Comparison of ENCODE assay signal across 26 cellular contexts in the genomic region with DNA sequence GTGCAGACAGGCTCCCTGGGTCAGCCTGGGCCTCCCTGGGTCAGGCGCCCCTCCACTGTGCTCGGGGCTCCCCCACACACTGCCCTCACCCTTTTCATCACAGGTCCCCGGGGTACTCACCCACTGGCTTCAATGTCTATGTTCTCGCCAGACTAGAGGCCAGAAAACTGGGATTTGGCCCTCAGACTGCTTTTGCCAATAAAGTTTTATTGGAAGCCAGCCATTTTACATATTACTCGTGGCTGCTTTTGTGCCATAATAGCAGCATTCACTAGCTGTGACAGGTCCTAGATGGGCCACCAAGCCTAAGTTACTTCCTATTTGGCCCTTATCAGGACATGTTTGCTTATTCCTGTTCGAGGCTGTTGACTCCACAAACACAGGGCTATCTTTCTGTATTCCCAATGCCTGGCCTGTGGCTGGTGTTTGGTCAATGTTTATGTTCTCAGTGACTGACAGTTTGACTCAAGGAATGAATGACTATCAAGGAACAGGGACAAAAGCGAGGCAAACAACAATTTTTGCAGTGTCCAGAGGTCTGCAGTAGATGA.
DNase-seq lines count a peak whose midpoint lies in the region; ATAC-seq, FAIRE-seq and TF ChIP-seq lines count a peak whose summit lies in the region.
"Had no signal": no experiment of that assay in that cellular context is flagged by ENCODE, and none has a peak within 500 bp of the region (broad histone marks: within the 10 kb centered on the region; RNA-seq: fewer than 3 reads in every experiment).

No MANE protein-coding gene starts in this region.

- H3K27ac ChIP-seq in K562 (ENCODE audit: extremely low read depth, low read depth, low read length) (no peak overlapping the region), esophagus muscularis mucosa (replicated peaks in 1 of 4) (no peak overlapping the region), sigmoid colon (no peak overlapping the region)
- H3K27ac ChIP-seq: BLaER1 had no signal

- no peak for ATAC-seq in K562

- H3K36me3 Mint-ChIP-seq in osteocyte (ENCODE audit: unreplicated experiment): no peaks in the 10 kb centered on the region
- H3K36me3 Mint-ChIP-seq: CD14-positive monocyte; CD4-positive, alpha-beta memory T cell; CD4-positive, CD25-positive, alpha-beta regulatory T cell; CD8-positive, alpha-beta memory T cell had no signal

- 1% methylated on average over 7 of the region's 7 CpGs for WGBS in K562 (ENCODE audit: insufficient coverage, low coverage, missing lambda C conversion rate)
- WGBS in esophagus muscularis mucosa: 76% methylated on average over 7 of the region's 7 CpGs
- WGBS in sigmoid colon, 2 donors: 67 to 75% methylated on average over 7 of the region's 7 CpGs

- POLR2A ChIA-PET in K562 (lab: Yijun Ruan, JAX): interaction anchor here (0.7 to 0.9 kb wide), 2 partner anchors 11 to 1499 kb away, joined by 3 read pairs; no protein-coding TSS in a partner anchor

- intact Hi-C loops in K562 (cut with micrococcal nuclease) (no loop called here), esophagus muscularis mucosa (cut with DNase I) (no loop called here), sigmoid colon (cut with DNase I) (no loop called here)

- no peaks in the 10 kb centered on the region for H3K9me1 ChIP-seq in K562 (ENCODE audit: control insufficient read depth, insufficient read depth, low read length)

- TF ChIP-seq EP300 in K562 (IDR thresholded peaks at IDR 0.05; ENCODE audit: low read length) (no peak), esophagus muscularis mucosa (IDR thresholded peaks at IDR 0.05) (no peak), sigmoid colon (IDR thresholded peaks at IDR 0.05) (no peak)

- no peak for FAIRE-seq in K562 (lab: Jason Lieb, UNC)
- FAIRE-seq: A204.1, D721Med, G401.6, GM12892, GM18507 had no signal

- TF ChIP-seq RAD21 in K562 (CRISPR knock-in tag; conservative IDR thresholded peaks at IDR 0.05 in 1 of 2, IDR thresholded peaks at IDR 0.05 in 1 of 2): no peak

- peaks cover 0 to 13% of the 10 kb centered on the region in 2 experiments; a peak in 1 of 5 replicates for H3K27me3 ChIP-seq in K562 (ENCODE audit: control insufficient read depth in 2 of 2, insufficient read depth in 2 of 2, low read length in 2 of 2)
- H3K27me3 ChIP-seq in esophagus muscularis mucosa: no peaks in the 10 kb centered on the region
- H3K27me3 ChIP-seq in sigmoid colon: no peaks in the 10 kb centered on the region
- H3K27me3 ChIP-seq: BE2C, BLaER1 had no signal

- no peak overlapping the region for H3K9ac ChIP-seq in K562 (ENCODE audit: insufficient read depth in 1 of 2, low read depth in 2 of 2, low read length in 2 of 2)
- H3K9ac ChIP-seq: BLaER1 had no signal

- no peak overlapping the region for H3K4me3 Mint-ChIP-seq in osteocyte (ENCODE audit: unreplicated experiment)
- H3K4me3 Mint-ChIP-seq: CD4-positive, alpha-beta memory T cell; CD8-positive, alpha-beta memory T cell had no signal

- H3K4me3 ChIP-seq in LNCaP clone FGC (ENCODE audit: low read depth, low read length) (no peak overlapping the region), K562 (no peak overlapping the region), esophagus muscularis mucosa (no peak overlapping the region), sigmoid colon (no peak overlapping the region)
- H3K4me3 ChIP-seq: BLaER1 had no signal

- H3K27ac Mint-ChIP-seq in osteocyte (ENCODE audit: unreplicated experiment): no peak overlapping the region
- H3K27ac Mint-ChIP-seq: CD4-positive, alpha-beta memory T cell; CD4-positive, CD25-positive, alpha-beta regulatory T cell; CD8-positive, alpha-beta memory T cell had no signal

- no peak overlapping the region for H3K4me2 ChIP-seq in K562 (ENCODE audit: insufficient read depth, low read length)
- H3K4me2 ChIP-seq: BLaER1 had no signal

- no peak for TF ChIP-seq CTCF in LNCaP clone FGC (IDR thresholded peaks at IDR 0.05; ENCODE audit: control insufficient read depth, extremely low read depth, insufficient read depth)
- TF ChIP-seq CTCF in K562 (IDR thresholded peaks at IDR 0.05 in 2 of 3, conservative IDR thresholded peaks at IDR 0.05 in 1 of 3; ENCODE audit: insufficient read depth in 2 of 3, low read depth in 1 of 3, low read length in 3 of 3): no peak
- TF ChIP-seq CTCF in esophagus muscularis mucosa (IDR thresholded peaks at IDR 0.05): no peak
- TF ChIP-seq CTCF in osteocyte (IDR thresholded peaks at IDR 0.05): no peak
- TF ChIP-seq CTCF in sigmoid colon (IDR thresholded peaks at IDR 0.05): no peak

- no peaks in the 10 kb centered on the region for H3K9me3 Mint-ChIP-seq in osteocyte (ENCODE audit: unreplicated experiment)

- BruUV-seq in K562 (replicated peaks; lab: Mats Ljungman, UMichigan): no TSS peak

- no peak overlapping the region for H2AFZ ChIP-seq in K562 (ENCODE audit: low read depth, low read length)

- H3K9me3 ChIP-seq in K562 (replicated peaks; ENCODE audit: control insufficient read depth, insufficient read depth, low read depth, low read length): no peaks in the 10 kb centered on the region
- H3K9me3 ChIP-seq in esophagus muscularis mucosa: no peaks in the 10 kb centered on the region
- no peaks in the 10 kb centered on the region for H3K9me3 ChIP-seq in sigmoid colon
- H3K9me3 ChIP-seq: BE2C, BLaER1, Caco-2 had no signal

- H4K20me1 ChIP-seq in K562 (replicated peaks; ENCODE audit: control insufficient read depth, insufficient read depth, low read length): no peaks in the 10 kb centered on the region
- H4K20me1 ChIP-seq: BLaER1 had no signal

- TF ChIP-seq POLR2A in K562 (conservative IDR thresholded peaks at IDR 0.05): no peak
- TF ChIP-seq POLR2A in esophagus muscularis mucosa (IDR thresholded peaks at IDR 0.05; ENCODE audit: low read depth): no peak
- TF ChIP-seq POLR2A in sigmoid colon (IDR thresholded peaks at IDR 0.05): no peak

- peak; percentile 11 for DNase-seq in CMK (ENCODE audit: low read depth)
- DNase-seq in LNCaP clone FGC (ENCODE audit: low read depth): peak; percentile 68
- no peak for DNase-seq in K562 (ENCODE audit: extremely low read depth in 1 of 4, low spot score in 3 of 4)
- peak; percentile 66 for DNase-seq in esophagus muscularis mucosa (ENCODE audit: extremely low spot score)
- DNase-seq in osteocyte (ENCODE audit: extremely low spot score, unreplicated experiment): no peak
- no peak for DNase-seq in SHP77 (lab: John Stamatoyannopoulos, UW)
- no peak for DNase-seq in effector CD8-positive, alpha-beta T cell (lab: John Stamatoyannopoulos, UW)
- no peak for DNase-seq in sigmoid colon
- DNase-seq: 8988T; ACHN; BE2C; C1 segment of cervical spinal cord; Caco-2; Calu3; CD4-positive, alpha-beta memory T cell; CD4-positive, CD25-positive, alpha-beta regulatory T cell; CD8-positive, alpha-beta memory T cell; DMS79 treated with DMSO at 0.1 percent for 48 hours; GF-D8 had no signal

- peaks cover 5% of the 10 kb centered on the region for H3K4me1 Mint-ChIP-seq in osteocyte (ENCODE audit: unreplicated experiment)
- H3K4me1 Mint-ChIP-seq: CD14-positive monocyte; CD4-positive, alpha-beta memory T cell; CD4-positive, CD25-positive, alpha-beta regulatory T cell; CD8-positive, alpha-beta memory T cell had no signal

- CTCF ChIA-PET in K562 (lab: Yijun Ruan, JAX; ENCODE audit: low intra/inter-chr PET ratio): no interaction called here

- H3K4me1 ChIP-seq in K562 (replicated peaks in 1 of 2; ENCODE audit: control insufficient read depth in 2 of 2, insufficient read depth in 2 of 2, low read length in 2 of 2): no peaks in the 10 kb centered on the region
- H3K4me1 ChIP-seq in esophagus muscularis mucosa: no peaks in the 10 kb centered on the region
- peaks cover 0 to 17% (median 8%) of the 10 kb centered on the region in 4 donors for H3K4me1 ChIP-seq in sigmoid colon
- H3K4me1 ChIP-seq: BE2C, BLaER1, Caco-2 had no signal

- in situ Hi-C loops in K562 (cut with MboI): no loop called here

- no peaks in the 10 kb centered on the region for H3K79me2 ChIP-seq in K562 (ENCODE audit: control insufficient read depth, insufficient read depth, low read length)

- H3K36me3 ChIP-seq in K562 (ENCODE audit: control insufficient read depth, insufficient read depth, low read length): no peaks in the 10 kb centered on the region
- H3K36me3 ChIP-seq in esophagus muscularis mucosa: no peaks in the 10 kb centered on the region
- H3K36me3 ChIP-seq in sigmoid colon: no peaks in the 10 kb centered on the region
- H3K36me3 ChIP-seq: BE2C, BLaER1 had no signal

- H3K27me3 Mint-ChIP-seq in osteocyte (ENCODE audit: unreplicated experiment): no peaks in the 10 kb centered on the region
- H3K27me3 Mint-ChIP-seq: CD4-positive, alpha-beta memory T cell; CD4-positive, CD25-positive, alpha-beta regulatory T cell; CD8-positive, alpha-beta memory T cell had no signal

TF ChIP-seq in K562, 482 proteins besides CTCF, POLR2A, EP300 and RAD21 (continues in another document):
- TF ChIP-seq KDM4B (IDR thresholded peaks at IDR 0.05; ENCODE audit: borderline replicate concordance in 2 of 2, low read depth in 1 of 2): no peak

Comparison
In these comparisons a context has a peak if more than half of its experiments do, and no peak if none do; other contexts are left out.
1. DNase-seq: peak in CMK (single experiment), LNCaP clone FGC (single experiment) and esophagus muscularis mucosa (single experiment); none in K562 (0 of 4), osteocyte (single experiment), SHP77 (0 of 2), effector CD8-positive, alpha-beta T cell (single experiment) and sigmoid colon (single experiment).